ENCODE assay signal across 1 cellular context in genomic region chr6:160005211-160005610, GRCh38.
TF ChIP-seq lines count a peak whose summit lies in the region.

No MANE protein-coding gene starts in this region.

TF ChIP-seq in K562, 482 proteins besides CTCF, POLR2A, EP300 and RAD21:
- TF ChIP-seq POLR2G (IDR thresholded peaks at IDR 0.05; ENCODE audit: low read depth, low read length) (0 out of 2 replicates have a peak, but pooled peaks have one; percentile 27), CBX1 (IDR thresholded peaks at IDR 0.05; ENCODE audit: low read depth) (0 out of 2 replicates have a peak, but pooled peaks have one; percentile 26), PHF21A (IDR thresholded peaks at IDR 0.05; ENCODE audit: borderline replicate concordance, low read depth) (no peak)
- TF ChIP-seq, protein P1, sequence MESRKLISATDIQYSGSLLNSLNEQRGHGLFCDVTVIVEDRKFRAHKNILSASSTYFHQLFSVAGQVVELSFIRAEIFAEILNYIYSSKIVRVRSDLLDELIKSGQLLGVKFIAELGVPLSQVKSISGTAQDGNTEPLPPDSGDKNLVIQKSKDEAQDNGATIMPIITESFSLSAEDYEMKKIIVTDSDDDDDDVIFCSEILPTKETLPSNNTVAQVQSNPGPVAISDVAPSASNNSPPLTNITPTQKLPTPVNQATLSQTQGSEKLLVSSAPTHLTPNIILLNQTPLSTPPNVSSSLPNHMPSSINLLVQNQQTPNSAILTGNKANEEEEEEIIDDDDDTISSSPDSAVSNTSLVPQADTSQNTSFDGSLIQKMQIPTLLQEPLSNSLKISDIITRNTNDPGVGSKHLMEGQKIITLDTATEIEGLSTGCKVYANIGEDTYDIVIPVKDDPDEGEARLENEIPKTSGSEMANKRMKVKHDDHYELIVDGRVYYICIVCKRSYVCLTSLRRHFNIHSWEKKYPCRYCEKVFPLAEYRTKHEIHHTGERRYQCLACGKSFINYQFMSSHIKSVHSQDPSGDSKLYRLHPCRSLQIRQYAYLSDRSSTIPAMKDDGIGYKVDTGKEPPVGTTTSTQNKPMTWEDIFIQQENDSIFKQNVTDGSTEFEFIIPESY (CRISPR knock-in tag; IDR thresholded peaks at IDR 0.05): peak; percentile 50; the same call in 1 of the 2 replicates
